ENCODE assay signal across 8 cellular contexts in the genomic region with DNA sequence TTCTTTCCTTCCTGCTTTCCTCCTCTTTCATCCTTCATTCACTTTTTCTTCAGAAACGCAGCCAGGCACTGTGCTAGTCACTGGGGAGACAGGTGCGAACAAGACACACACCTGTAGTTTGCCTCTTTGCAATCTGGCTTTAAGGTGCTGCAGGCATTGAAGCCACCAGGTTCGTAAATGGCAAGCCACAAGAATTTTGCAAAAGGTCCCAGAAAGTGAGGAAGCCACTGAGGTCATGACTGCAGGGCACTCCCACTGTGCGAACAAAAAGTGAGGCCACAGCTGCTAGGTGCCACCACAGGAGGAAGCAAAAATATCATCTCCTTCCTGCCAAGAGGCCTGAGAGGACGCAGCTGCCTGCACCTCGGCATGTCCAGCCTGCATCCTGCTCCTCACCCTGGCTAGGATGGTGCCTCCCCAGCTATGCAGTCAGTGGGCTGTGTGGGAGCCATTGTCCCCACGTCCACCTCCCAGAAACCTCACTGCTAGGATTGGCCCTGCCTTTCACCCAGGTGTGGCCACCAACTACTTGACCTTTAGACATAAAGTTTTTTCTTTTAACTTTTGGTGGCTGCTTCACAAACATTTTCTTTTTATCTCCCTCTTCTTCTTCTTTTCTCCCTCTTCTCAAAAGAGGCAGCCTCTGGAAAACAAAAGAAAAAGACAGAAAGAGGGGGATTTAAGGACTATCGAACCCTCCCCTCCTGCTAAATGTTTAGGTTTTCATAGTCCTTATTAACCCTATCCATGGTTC.
DNase-seq lines count a peak whose midpoint lies in the region; ATAC-seq and TF ChIP-seq lines count a peak whose summit lies in the region.

No MANE protein-coding gene starts in this region.

- peak overlapping the region; percentile 54 for H3K4me3 Mint-ChIP-seq in CD8-positive, alpha-beta T cell
- H3K4me3 Mint-ChIP-seq in activated CD8-positive, alpha-beta memory T cell treated with anti-CD3 and anti-CD28 coated beads, Interleukin-2, amount 10 ng/mL, durations not matched to agents 7 days and 5 days = peak overlapping the region; percentile 58

- CTCF ChIA-PET in CD8-positive, alpha-beta T cell (lab: Charles Lee) = interaction anchor here (0.6 to 2.1 kb wide), 15 partner anchors 10 to 262 kb away, joined by 3 to 7 read pairs (median 4); no protein-coding TSS in a partner anchor
- CTCF ChIA-PET in activated CD8-positive, alpha-beta memory T cell treated with anti-CD3 and anti-CD28 coated beads, Interleukin-2, amount 10 ng/mL, durations not matched to agents 7 days and 5 days (lab: Charles Lee) = interaction anchor here (0.7 to 2.4 kb wide), 9 partner anchors 8 to 258 kb away, joined by 3 to 9 read pairs (median 3); no protein-coding TSS in a partner anchor

- peak overlapping the region; percentile 48 for H3K27ac ChIP-seq in CD8-positive, alpha-beta T cell (ENCODE audit: low read depth, low read length)
- H3K27ac ChIP-seq in WERI-Rb-1 = no peak overlapping the region

- no peak for TF ChIP-seq CTCF in CD8-positive, alpha-beta T cell (IDR thresholded peaks at IDR 0.05)
- TF ChIP-seq CTCF in WERI-Rb-1 (IDR thresholded peaks at IDR 0.05; ENCODE audit: low read depth, low read length) = no peak

- no peaks in the 10 kb centered on the region for H3K9me3 Mint-ChIP-seq in CD8-positive, alpha-beta T cell
- peaks cover 3% of the 10 kb centered on the region for H3K9me3 Mint-ChIP-seq in activated CD8-positive, alpha-beta memory T cell treated with anti-CD3 and anti-CD28 coated beads, Interleukin-2, amount 10 ng/mL, durations not matched to agents 7 days and 5 days (ENCODE audit: low read depth)

- no peaks in the 10 kb centered on the region for H3K9me3 ChIP-seq in CD8-positive, alpha-beta T cell (ENCODE audit: low read length)
- no peaks in the 10 kb centered on the region for H3K9me3 ChIP-seq in WERI-Rb-1 (ENCODE audit: severe bottlenecking)

- peak; percentile 52 to 82 (median 71) for DNase-seq in CD8-positive, alpha-beta T cell
- DNase-seq in M059J (ENCODE audit: low read depth) (peak; percentile 53), left colon (peak; percentile 65 to 75), HPDE6-E6E7 (ENCODE audit: extremely low spot score) (no peak), WERI-Rb-1 (no peak), cerebellum (ENCODE audit: low spot score) (no peak)
- peak; percentile 89 for DNase-seq in activated CD8-positive, alpha-beta memory T cell treated with anti-CD3 and anti-CD28 coated beads, Interleukin-2, amount 10 ng/mL, durations not matched to agents 7 days and 5 days

- peaks cover 81% of the 10 kb centered on the region for H3K4me1 Mint-ChIP-seq in CD8-positive, alpha-beta T cell (ENCODE audit: low read depth)
- H3K4me1 Mint-ChIP-seq in activated CD8-positive, alpha-beta memory T cell treated with anti-CD3 and anti-CD28 coated beads, Interleukin-2, amount 10 ng/mL, durations not matched to agents 7 days and 5 days = peaks cover 72% of the 10 kb centered on the region

- peak; percentile 57 for ATAC-seq in CD8-positive, alpha-beta T cell
- ATAC-seq in GM21619 (IDR thresholded peaks at IDR 0.05; ENCODE audit: unreplicated experiment) (peak; percentile 66), left colon (peak; percentile 67)
- ATAC-seq in activated CD8-positive, alpha-beta memory T cell treated with anti-CD3 and anti-CD28 coated beads, Interleukin-2, amount 10 ng/mL, durations not matched to agents 7 days and 5 days = peak; percentile 54

- peaks cover 79% of the 10 kb centered on the region for H3K4me1 ChIP-seq in CD8-positive, alpha-beta T cell (ENCODE audit: insufficient read depth, low read length)

- peak overlapping the region; percentile 97 for H3K27ac Mint-ChIP-seq in CD8-positive, alpha-beta T cell
- peak overlapping the region; percentile 91 for H3K27ac Mint-ChIP-seq in activated CD8-positive, alpha-beta memory T cell treated with anti-CD3 and anti-CD28 coated beads, Interleukin-2, amount 10 ng/mL, durations not matched to agents 7 days and 5 days

- H3K36me3 Mint-ChIP-seq in CD8-positive, alpha-beta T cell = peaks cover 2% of the 10 kb centered on the region
- peaks cover 18% of the 10 kb centered on the region for H3K36me3 Mint-ChIP-seq in activated CD8-positive, alpha-beta memory T cell treated with anti-CD3 and anti-CD28 coated beads, Interleukin-2, amount 10 ng/mL, durations not matched to agents 7 days and 5 days

- no peak overlapping the region for H3K4me3 ChIP-seq in CD8-positive, alpha-beta T cell (ENCODE audit: low read depth, low read length)
- H3K4me3 ChIP-seq in WERI-Rb-1 (ENCODE audit: low read depth, low read length) = no peak overlapping the region

- no peaks in the 10 kb centered on the region for H3K36me3 ChIP-seq in CD8-positive, alpha-beta T cell (ENCODE audit: insufficient read depth, low read length)
- H3K36me3 ChIP-seq in WERI-Rb-1 = no peaks in the 10 kb centered on the region

- POLR2A ChIA-PET in CD8-positive, alpha-beta T cell (lab: Charles Lee) = interaction anchor here (0.6 to 2.7 kb wide), 17 partner anchors 9 to 289 kb away, joined by 3 to 16 read pairs (median 4); no protein-coding TSS in a partner anchor

- H3K27me3 ChIP-seq in CD8-positive, alpha-beta T cell (ENCODE audit: insufficient read depth, low read length) = no peaks in the 10 kb centered on the region
- H3K27me3 ChIP-seq in WERI-Rb-1 (ENCODE audit: insufficient read depth, low read depth, severe bottlenecking) = no peaks in the 10 kb centered on the region

- H3K27me3 Mint-ChIP-seq in CD8-positive, alpha-beta T cell (ENCODE audit: low read depth) = no peaks in the 10 kb centered on the region
- H3K27me3 Mint-ChIP-seq in activated CD8-positive, alpha-beta memory T cell treated with anti-CD3 and anti-CD28 coated beads, Interleukin-2, amount 10 ng/mL, durations not matched to agents 7 days and 5 days = no peaks in the 10 kb centered on the region

- intact Hi-C loops in CD8-positive, alpha-beta T cell (cut with DNase I, micrococcal nuclease) = loop anchor here (2.0 to 5.0 kb wide), 2 partner anchors 31 to 33 kb away; no protein-coding TSS in a partner anchor
- intact Hi-C loops in left colon (cut with DNase I, micrococcal nuclease) = no loop called here

Comparison
In these comparisons a context has a peak if more than half of its experiments do, and no peak if none do; other contexts are left out.
1. DNase-seq: peak in CD8-positive, alpha-beta T cell (7 of 7), M059J (single experiment), activated CD8-positive, alpha-beta memory T cell treated with anti-CD3 and anti-CD28 coated beads, Interleukin-2, amount 10 ng/mL, durations not matched to agents 7 days and 5 days (single experiment) and left colon (2 of 2); none in HPDE6-E6E7 (single experiment), WERI-Rb-1 (single experiment) and cerebellum (single experiment).
2. intact Hi-C loops: an anchor here in CD8-positive, alpha-beta T cell (2.0 to 5.0 kb wide); none called in left colon.
3. Peak in every context shown above with its lines, with median percentiles within 50 percentile points of each other: ATAC-seq.